In the genomic region with DNA sequence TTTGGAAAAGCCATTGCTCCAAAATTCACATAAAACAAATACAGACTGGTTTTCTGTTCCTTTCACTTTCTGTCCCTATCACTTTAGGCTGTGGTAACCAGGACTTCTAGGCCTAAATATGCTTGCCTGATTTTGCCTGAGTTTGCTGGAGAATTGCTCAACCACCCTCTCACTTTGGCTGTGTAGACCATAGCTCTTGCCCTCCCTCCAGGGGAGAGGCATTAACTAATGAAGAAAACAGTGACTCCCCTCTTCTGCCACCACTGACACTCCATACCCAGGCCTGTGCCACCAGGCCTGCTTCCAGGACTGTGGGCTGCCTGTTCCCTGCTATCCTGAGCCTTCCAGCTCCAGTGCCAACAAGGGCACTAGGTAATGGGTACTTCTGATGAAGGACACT, we compare ENCODE assay signal across 11 cellular contexts.
DNase-seq lines count a peak whose midpoint lies in the region; ATAC-seq, FAIRE-seq and TF ChIP-seq lines count a peak whose summit lies in the region.
"Had no signal": no experiment of that assay in that cellular context is flagged by ENCODE, and none has a peak within 500 bp of the region (broad histone marks: within the 10 kb centered on the region; RNA-seq: fewer than 3 reads in every experiment).

No MANE protein-coding gene starts in this region.

- H3K9me2 ChIP-seq in SU-DHL-6 (replicated peaks; ENCODE audit: insufficient read depth, low read length): no peaks in the 10 kb centered on the region

- DNase-seq in HL-60 (ENCODE audit: low read depth in 1 of 2, low spot score in 1 of 2) (peak in 1 of 2 experiments; percentile 67), fibroblast of peridontal ligament (ENCODE audit: extremely low read depth) (peak; percentile 68), small intestine (no peak), H4 (ENCODE audit: low spot score) (no peak), EL (no peak)
- no peak for DNase-seq in stimulated activated CD4-positive, alpha-beta T cell treated with anti-CD3 and anti-CD28 coated beads, Interleukin-4, amount 100 ng/mL, for 1 hour
- DNase-seq: NCI-H2171, testis had no signal

- FAIRE-seq in small intestine (lab: Jason Lieb, UNC): no peak

- no peak overlapping the region for H3K4me2 ChIP-seq in SU-DHL-6 (ENCODE audit: low read depth, low read length, poor library complexity, severe bottlenecking)

- H3K36me3 ChIP-seq in SU-DHL-6 (ENCODE audit: low read length): no peaks in the 10 kb centered on the region
- H3K36me3 ChIP-seq in small intestine (ENCODE audit: control insufficient read depth in 2 of 2, insufficient read depth in 2 of 2, low read length in 2 of 2): no peaks in the 10 kb centered on the region

- no peak overlapping the region for H3K9ac ChIP-seq in SU-DHL-6 (ENCODE audit: low read length)

- H3K27me3 ChIP-seq in HL-60 (ENCODE audit: insufficient read depth, poor library complexity, severe bottlenecking) (no peaks in the 10 kb centered on the region), SU-DHL-6 (ENCODE audit: low read length) (no peaks in the 10 kb centered on the region), small intestine (ENCODE audit: control insufficient read depth in 2 of 2, insufficient read depth in 2 of 2, low read length in 2 of 2) (no peaks in the 10 kb centered on the region)
- H3K27me3 ChIP-seq: testis had no signal

- peaks cover 34% of the 10 kb centered on the region for H3F3A ChIP-seq in SU-DHL-6 (ENCODE audit: insufficient read depth)

- no peak for ATAC-seq in GM21737 (IDR thresholded peaks at IDR 0.05; ENCODE audit: unreplicated experiment)
- ATAC-seq: activated CD4-positive, CD25-positive, alpha-beta regulatory T cell treated with anti-CD3 and anti-CD28 coated beads, Interleukin-2, amount 50 U/mL, for 24 hours had no signal

- no peaks in the 10 kb centered on the region for H3K79me2 ChIP-seq in SU-DHL-6 (ENCODE audit: insufficient read depth, low read length)

- no peaks in the 10 kb centered on the region for H4K20me1 ChIP-seq in SU-DHL-6 (ENCODE audit: low read depth, low read length)

- H3K27ac ChIP-seq in HL-60 (replicated peaks) (peak overlapping the region; percentile 97), SU-DHL-6 (ENCODE audit: low read depth, low read length) (peak overlapping the region; percentile 8; the same call in 1 of the 2 replicates), small intestine (ENCODE audit: low read depth in 1 of 2, low read length in 1 of 2) (peak overlapping the region; percentile 50 to 66)

- H3K9me3 ChIP-seq in SU-DHL-6 (ENCODE audit: insufficient read depth, low read length) (no peaks in the 10 kb centered on the region), small intestine (ENCODE audit: control insufficient read depth, low read depth) (no peaks in the 10 kb centered on the region)
- H3K9me3 ChIP-seq: testis had no signal

- peaks cover 16 to 17% of the 10 kb centered on the region in 2 donors for H3K4me1 ChIP-seq in small intestine (ENCODE audit: control insufficient read depth in 2 of 2, insufficient read depth in 1 of 2, low read depth in 1 of 2, low read length in 1 of 2)

- H3K4me3 ChIP-seq in HL-60 (replicated peaks; ENCODE audit: insufficient read depth, low read length) (no peak overlapping the region), SU-DHL-6 (ENCODE audit: insufficient read depth, low read length, poor library complexity, severe bottlenecking) (no peak overlapping the region), small intestine (ENCODE audit: low read depth in 1 of 2, low read length in 2 of 2) (no peak overlapping the region)
- H3K4me3 ChIP-seq: testis had no signal

- no peak for TF ChIP-seq CTCF in HL-60 (IDR thresholded peaks at IDR 0.05; ENCODE audit: insufficient read depth, low read length)
- no peak for TF ChIP-seq CTCF in SU-DHL-6 (IDR thresholded peaks at IDR 0.05; ENCODE audit: insufficient read depth, low read length, poor library complexity, severe bottlenecking)

- peak overlapping the region; percentile 50 for H2AFZ ChIP-seq in SU-DHL-6 (ENCODE audit: low read depth, low read length, severe bottlenecking)

Comparison
In these comparisons a context has a peak if more than half of its experiments do, and no peak if none do; other contexts are left out.
1. H3K27ac ChIP-seq: peak in every context shown above with its lines; median percentile 97 in HL-60; 58 in small intestine; 8 in SU-DHL-6.